In genomic region chr1:6545276-6545934, GRCh38 we compare ENCODE assay signal across 1 cellular context.
TF ChIP-seq lines count a peak whose summit lies in the region.

No MANE protein-coding gene starts in this region.

TF ChIP-seq in GM23338, 12 proteins besides CTCF, POLR2A, EP300 and RAD21 (continued from another document):
- no peak for TF ChIP-seq ZNF462 (CRISPR knock-in tag; IDR thresholded peaks at IDR 0.05)
- peak; percentile 31 for TF ChIP-seq EZH2phosphoT487 (IDR thresholded peaks at IDR 0.05; ENCODE audit: unreplicated experiment)
- no peak for TF ChIP-seq JUNB (IDR thresholded peaks at IDR 0.05; ENCODE audit: unreplicated experiment)
